In genomic region chr4:113762061-113762850, GRCh38 we compare ENCODE assay signal across 8 cellular contexts. TPM values are rescaled to one million over a fixed set of nuclear protein-coding genes. Genes with fewer than 3 reads are reported as not detected.
A peak's percentile ranks its signal among the peaks of the same experiment; 100 is the strongest.
DNase-seq lines count a peak whose midpoint lies in the region; ATAC-seq and TF ChIP-seq lines count a peak whose summit lies in the region.

No MANE protein-coding gene starts in this region.

- no peak for TF ChIP-seq CTCF in AG04450 (IDR thresholded peaks at IDR 0.05; ENCODE audit: low read depth, low read length)
- TF ChIP-seq CTCF in WTC11 (IDR thresholded peaks at IDR 0.05), result no peak
- no peak for TF ChIP-seq CTCF in cardiac fibroblast (IDR thresholded peaks at IDR 0.05; ENCODE audit: low read depth, low read length)

- peak overlapping the region; percentile 99 for H3K27ac Mint-ChIP-seq in WTC11

- H3K27me3 ChIP-seq in AG04450 (ENCODE audit: control insufficient read depth, insufficient read depth, low read length), result no peaks in the 10 kb centered on the region

- peak overlapping the region; percentile 99 for H3K27ac ChIP-seq in AG04450 (ENCODE audit: low read depth, low read length)
- H3K27ac ChIP-seq in skin epidermis, result peak overlapping the region; percentile 92 to 100 (median 97)

- POLR2A ChIA-PET in AG04450 (lab: Yijun Ruan, JAX) (interaction anchor here (0.8 kb wide), 1 partner anchor 215 kb away, joined by 3 read pairs; no protein-coding TSS in a partner anchor), WTC11 (lab: Charles Lee) (interaction anchor here (0.6 kb wide), 1 partner anchor 30 kb away, joined by 3 read pairs; no protein-coding TSS in a partner anchor)

- H3K36me3 Mint-ChIP-seq in WTC11, result no peaks in the 10 kb centered on the region

- peak; percentile 100 for DNase-seq in AG04450 (ENCODE audit: low read depth, low spot score)
- DNase-seq in NCI-H2227 (lab: John Stamatoyannopoulos, UW; ENCODE audit: unreplicated experiment), result peak; percentile 99
- peak; percentile 98 for DNase-seq in WTC11 (ENCODE audit: low spot score)
- peak; percentile 100 for DNase-seq in cardiac fibroblast (ENCODE audit: low read depth in 2 of 2)
- DNase-seq in iPS-NIHi11 (ENCODE audit: low spot score), result peak; percentile 86

- peaks cover 22% of the 10 kb centered on the region for H3K27me3 Mint-ChIP-seq in WTC11 (ENCODE audit: low read depth)

- peak; percentile 71 for ATAC-seq in GM18873 (IDR thresholded peaks at IDR 0.05; ENCODE audit: low FRiP score, unreplicated experiment)
- ATAC-seq in HG03135 (IDR thresholded peaks at IDR 0.05; ENCODE audit: unreplicated experiment), result peak; percentile 63
- peak; percentile 74 for ATAC-seq in WTC11

- H3K9me3 ChIP-seq in AG04450 (ENCODE audit: control insufficient read depth, insufficient read depth, low read length), result no peaks in the 10 kb centered on the region; the same call in 1 of the 2 replicates

- H3K9me3 Mint-ChIP-seq in WTC11, result no peaks in the 10 kb centered on the region

- CTCF ChIA-PET in AG04450 (lab: Charles Lee) (interaction anchor here (1.2 kb wide), 1 partner anchor 368 kb away, joined by 4 read pairs; no protein-coding TSS in a partner anchor), WTC11 (lab: Charles Lee) (no interaction called here)

- peaks cover 31% of the 10 kb centered on the region for H3K4me1 Mint-ChIP-seq in WTC11

- H3K4me3 Mint-ChIP-seq in WTC11, result peak overlapping the region; percentile 92

- peak overlapping the region; percentile 99 for H3K4me3 ChIP-seq in AG04450 (ENCODE audit: low read depth, low read length)
- peak overlapping the region; percentile 90 to 97 for H3K4me3 ChIP-seq in cardiac fibroblast (replicated peaks in 1 of 2; ENCODE audit: low read depth in 2 of 2, low read length in 2 of 2)
- peak overlapping the region; percentile 56 to 83 (median 69) for H3K4me3 ChIP-seq in skin epidermis

TF ChIP-seq in WTC11, 78 proteins besides CTCF, POLR2A, EP300 and RAD21 (continues in another document):
- TF ChIP-seq SOX15 (CRISPR knock-in tag; IDR thresholded peaks at IDR 0.05), result no peak
- TF ChIP-seq GRHL2 (CRISPR knock-in tag; IDR thresholded peaks at IDR 0.05; ENCODE audit: insufficient replicate concordance, severe bottlenecking), result no peak
- no peak for TF ChIP-seq SMAD4 (CRISPR knock-in tag; IDR thresholded peaks at IDR 0.05)
- no peak for TF ChIP-seq GTF2I (CRISPR knock-in tag; conservative IDR thresholded peaks at IDR 0.05)
- TF ChIP-seq AR (CRISPR knock-in tag; IDR thresholded peaks at IDR 0.05), result no peak
- TF ChIP-seq PREB (CRISPR knock-in tag; IDR thresholded peaks at IDR 0.05; ENCODE audit: borderline replicate concordance), result no peak
- no peak for TF ChIP-seq TCF7 (CRISPR knock-in tag; IDR thresholded peaks at IDR 0.05; ENCODE audit: low read depth)
- TF ChIP-seq RORB (CRISPR knock-in tag; IDR thresholded peaks at IDR 0.05), result no peak
- TF ChIP-seq ZNF263 (CRISPR knock-in tag; IDR thresholded peaks at IDR 0.05; ENCODE audit: low read depth), result no peak
- TF ChIP-seq E2F5 (CRISPR knock-in tag; IDR thresholded peaks at IDR 0.05), result no peak
- TF ChIP-seq, protein P1, sequence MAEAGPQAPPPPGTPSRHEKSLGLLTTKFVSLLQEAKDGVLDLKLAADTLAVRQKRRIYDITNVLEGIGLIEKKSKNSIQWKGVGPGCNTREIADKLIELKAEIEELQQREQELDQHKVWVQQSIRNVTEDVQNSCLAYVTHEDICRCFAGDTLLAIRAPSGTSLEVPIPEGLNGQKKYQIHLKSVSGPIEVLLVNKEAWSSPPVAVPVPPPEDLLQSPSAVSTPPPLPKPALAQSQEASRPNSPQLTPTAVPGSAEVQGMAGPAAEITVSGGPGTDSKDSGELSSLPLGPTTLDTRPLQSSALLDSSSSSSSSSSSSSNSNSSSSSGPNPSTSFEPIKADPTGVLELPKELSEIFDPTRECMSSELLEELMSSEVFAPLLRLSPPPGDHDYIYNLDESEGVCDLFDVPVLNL (CRISPR knock-in tag; IDR thresholded peaks at IDR 0.05; ENCODE audit: borderline replicate concordance, low read depth), result no peak
- no peak for TF ChIP-seq E2F1 (CRISPR knock-in tag; IDR thresholded peaks at IDR 0.05)
- no peak; the same call in 1 of the 2 replicates for TF ChIP-seq NFE2L1 (CRISPR knock-in tag; IDR thresholded peaks at IDR 0.05)
- TF ChIP-seq CREM (CRISPR knock-in tag; IDR thresholded peaks at IDR 0.05), result peak; percentile 77; the same call in 1 of the 2 replicates
- TF ChIP-seq FOXP4 (CRISPR knock-in tag; IDR thresholded peaks at IDR 0.05), result no peak
- TF ChIP-seq NFYB (CRISPR knock-in tag; conservative IDR thresholded peaks at IDR 0.05; ENCODE audit: low read depth), result no peak
- TF ChIP-seq TEAD1 (CRISPR knock-in tag; IDR thresholded peaks at IDR 0.05), result 0 out of 2 replicates have a peak, but pooled peaks have one; percentile 1

RNA-seq across cellular contexts. Expression of gene CAMK2D, which starts 0.7 kb away (rescaled TPM):
- 77.7 and 105 TPM in 2 replicates for polyA plus RNA-seq in AG04450 (2011; rRNA removed)
- polyA minus RNA-seq in AG04450 (2011; rRNA and poly(A)+ RNA removed), result 88.7 and 131 TPM in 2 replicates
- 15.8 to 17.7 TPM (median 16.5 TPM) in 3 replicates for total RNA-seq in WTC11 (2021)

Comparison
In these comparisons a context has a peak if more than half of its experiments do, and no peak if none do; other contexts are left out.
1. Peak in every context shown above with its lines: DNase-seq, ATAC-seq, H3K4me3 ChIP-seq and H3K27ac ChIP-seq.